Comparison of ENCODE assay signal across 21 cellular contexts in the genomic region with DNA sequence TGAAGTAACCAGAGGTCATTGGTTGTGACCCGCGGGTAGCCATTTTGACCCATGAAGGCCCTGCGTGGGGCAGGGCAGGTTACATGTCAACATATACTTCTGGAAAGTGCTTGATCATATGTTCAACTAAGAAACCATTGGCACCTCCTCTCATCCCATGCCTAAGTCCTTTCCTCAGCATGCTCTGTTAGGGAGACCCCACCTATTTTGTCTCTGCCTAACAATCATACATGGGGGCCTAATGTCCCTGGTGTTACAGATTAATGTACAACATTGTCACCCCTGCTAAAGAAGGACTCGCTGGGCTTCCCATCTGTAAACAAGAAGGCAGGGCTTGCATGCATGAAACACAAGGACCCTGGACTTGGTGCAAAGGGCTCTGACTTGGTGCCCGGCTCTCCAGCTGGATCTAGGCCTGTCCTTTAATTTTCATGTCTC.
DNase-seq lines count a peak whose midpoint lies in the region; ATAC-seq and TF ChIP-seq lines count a peak whose summit lies in the region.
"Had no signal": no experiment of that assay in that cellular context is flagged by ENCODE, and none has a peak within 500 bp of the region (broad histone marks: within the 10 kb centered on the region; RNA-seq: fewer than 3 reads in every experiment).

No MANE protein-coding gene starts in this region.

- no peak overlapping the region for H3K27ac Mint-ChIP-seq in CD14-positive monocyte
- H3K27ac Mint-ChIP-seq: endodermal cell, nephron had no signal

- ATAC-seq in GM19025 (IDR thresholded peaks at IDR 0.05; ENCODE audit: low read depth, unreplicated experiment) (peak; percentile 7), HG02623 (IDR thresholded peaks at IDR 0.05; ENCODE audit: unreplicated experiment) (peak; percentile 12), HG03432 (IDR thresholded peaks at IDR 0.05; ENCODE audit: unreplicated experiment) (peak; percentile 10)
- ATAC-seq: left ventricle myocardium superior had no signal

- H2BK15ac ChIP-seq in mesenchymal stem cell (ENCODE audit: low read depth, poor library complexity, severe bottlenecking), result no peak overlapping the region

- no peaks in the 10 kb centered on the region for H3K9me3 Mint-ChIP-seq in CD14-positive monocyte
- H3K9me3 Mint-ChIP-seq: endodermal cell, nephron had no signal

- no peak overlapping the region for H2AFZ ChIP-seq in mesenchymal stem cell (ENCODE audit: low read depth, low read length)

- H3K9me3 ChIP-seq in mesenchymal stem cell (ENCODE audit: control insufficient read depth, low read length) (no peaks in the 10 kb centered on the region), prostate gland (no peaks in the 10 kb centered on the region)
- H3K9me3 ChIP-seq: BE2C, thoracic aorta had no signal

- no peak overlapping the region for H3K4me2 ChIP-seq in mesenchymal stem cell (ENCODE audit: low read length, poor library complexity, severe bottlenecking)

- H3K9ac ChIP-seq in mesenchymal stem cell (ENCODE audit: low read length), result no peak overlapping the region

- WGBS in mesenchymal stem cell, result 96% methylated on average over 5 of the region's 5 CpGs
- WGBS in prostate gland, result 93% methylated on average over 5 of the region's 5 CpGs

- H3K36me3 ChIP-seq in mesenchymal stem cell (ENCODE audit: control insufficient read depth in 1 of 2, insufficient read depth in 2 of 2, low read depth in 1 of 2, low read length in 2 of 2), result no peaks in the 10 kb centered on the region
- no peaks in the 10 kb centered on the region for H3K36me3 ChIP-seq in prostate gland
- H3K36me3 ChIP-seq: BE2C, cardiac muscle cell, thoracic aorta had no signal

- H3K14ac ChIP-seq in mesenchymal stem cell (ENCODE audit: low read length in 2 of 2), result no peak overlapping the region

- H3K27me3 ChIP-seq in mesenchymal stem cell (ENCODE audit: control insufficient read depth in 1 of 2, insufficient read depth in 1 of 2, low read length in 2 of 2) (peaks cover 0 to 11% of the 10 kb centered on the region in 2 experiments), prostate gland (replicated peaks; ENCODE audit: insufficient read depth) (no peaks in the 10 kb centered on the region)
- H3K27me3 ChIP-seq: BE2C, cardiac muscle cell had no signal

- no peak overlapping the region for H2BK12ac ChIP-seq in mesenchymal stem cell (ENCODE audit: low read length in 2 of 2)

- H4K8ac ChIP-seq in mesenchymal stem cell (ENCODE audit: low read length), result no peak overlapping the region

- H4K91ac ChIP-seq in mesenchymal stem cell (ENCODE audit: low read length), result peak overlapping the region; percentile 46

- H3K27me3 Mint-ChIP-seq in CD14-positive monocyte (ENCODE audit: low read depth in 3 of 3), result peaks cover 0 to under 1% (median 0%) of the 10 kb centered on the region in 3 donors

- TF ChIP-seq POLR2A in prostate gland (IDR thresholded peaks at IDR 0.05), result no peak

- H2BK120ac ChIP-seq in mesenchymal stem cell (ENCODE audit: low read depth, low read length), result no peak overlapping the region

- DNase-seq in mesenchymal stem cell, result no peak
- no peak for DNase-seq in CD14-positive monocyte (ENCODE audit: low spot score)
- no peak for DNase-seq in prostate gland (ENCODE audit: low spot score)
- no peak for DNase-seq in HuH-7.5 (ENCODE audit: low spot score)
- no peak for DNase-seq in NCI-H2029 (lab: John Stamatoyannopoulos, UW)
- DNase-seq: activated T-cell treated with anti-CD3 and anti-CD28 coated beads, Interleukin-2, amount 50 U/mL, for 1 hour; BE2C; DMS79 treated with DMSO at 0.1 percent for 48 hours; endodermal cell; left ventricle myocardium superior; NCI-H2029 treated with DMSO at 0.1 percent for 48 hours; NCI-H748 treated with DMSO at 0.1 percent for 48 hours; retina; stimulated activated CD4-positive, alpha-beta T cell treated with anti-CD3 and anti-CD28 coated beads, Interleukin-2, amount 100 ng/mL, for 24 hours; stimulated activated CD8-positive, alpha-beta memory T cell treated with anti-CD3 and anti-CD28 coated beads, Interleukin-4, amount 100 ng/mL, for 48 hours had no signal

- H3K23ac ChIP-seq in mesenchymal stem cell (ENCODE audit: low read length in 2 of 2), result no peak overlapping the region

- H3K36me3 Mint-ChIP-seq in CD14-positive monocyte, result no peaks in the 10 kb centered on the region

- intact Hi-C loops in CD14-positive monocyte (cut with micrococcal nuclease) (no loop called here), prostate gland (cut with DNase I) (no loop called here)

- H3K27ac ChIP-seq in mesenchymal stem cell (ENCODE audit: low read length, poor library complexity, severe bottlenecking), result no peak overlapping the region
- no peak overlapping the region for H3K27ac ChIP-seq in prostate gland
- H3K27ac ChIP-seq: cardiac muscle cell, thoracic aorta had no signal

- peak overlapping the region in 1 of 2 experiments; percentile 17 for H3K18ac ChIP-seq in mesenchymal stem cell (ENCODE audit: low read depth in 1 of 2, low read length in 2 of 2)

- TF ChIP-seq CTCF in CD14-positive monocyte (IDR thresholded peaks at IDR 0.05) (no peak), prostate gland (IDR thresholded peaks at IDR 0.05) (no peak)

- H3K4ac ChIP-seq in mesenchymal stem cell (ENCODE audit: low read depth in 1 of 2, low read length in 2 of 2), result no peak overlapping the region

- peaks cover 3% of the 10 kb centered on the region for H3K4me1 Mint-ChIP-seq in CD14-positive monocyte
- H3K4me1 Mint-ChIP-seq: endodermal cell had no signal

- H3K79me1 ChIP-seq in mesenchymal stem cell (replicated peaks; ENCODE audit: low read length, poor library complexity, severe bottlenecking), result no peaks in the 10 kb centered on the region

- no peak overlapping the region for H3K4me3 ChIP-seq in mesenchymal stem cell (ENCODE audit: insufficient read depth in 1 of 2, low read depth in 1 of 2, low read length in 2 of 2)
- H3K4me3 ChIP-seq in prostate gland, result no peak overlapping the region
- H3K4me3 ChIP-seq: cardiac muscle cell, thoracic aorta had no signal

- H2AK5ac ChIP-seq in mesenchymal stem cell (ENCODE audit: low read length, severe bottlenecking), result no peak overlapping the region

- H3K4me1 ChIP-seq in mesenchymal stem cell (ENCODE audit: control insufficient read depth, insufficient read depth, low read depth, low read length), result peaks cover 1% of the 10 kb centered on the region
- no peaks in the 10 kb centered on the region for H3K4me1 ChIP-seq in prostate gland (replicated peaks)

- H2BK5ac ChIP-seq in mesenchymal stem cell (ENCODE audit: low read depth, low read length, poor library complexity, severe bottlenecking), result no peak overlapping the region

- no peak overlapping the region for H3K4me3 Mint-ChIP-seq in CD14-positive monocyte
- H3K4me3 Mint-ChIP-seq: endodermal cell, nephron had no signal
